ENCODE assay signal across 8 cellular contexts in the genomic region with DNA sequence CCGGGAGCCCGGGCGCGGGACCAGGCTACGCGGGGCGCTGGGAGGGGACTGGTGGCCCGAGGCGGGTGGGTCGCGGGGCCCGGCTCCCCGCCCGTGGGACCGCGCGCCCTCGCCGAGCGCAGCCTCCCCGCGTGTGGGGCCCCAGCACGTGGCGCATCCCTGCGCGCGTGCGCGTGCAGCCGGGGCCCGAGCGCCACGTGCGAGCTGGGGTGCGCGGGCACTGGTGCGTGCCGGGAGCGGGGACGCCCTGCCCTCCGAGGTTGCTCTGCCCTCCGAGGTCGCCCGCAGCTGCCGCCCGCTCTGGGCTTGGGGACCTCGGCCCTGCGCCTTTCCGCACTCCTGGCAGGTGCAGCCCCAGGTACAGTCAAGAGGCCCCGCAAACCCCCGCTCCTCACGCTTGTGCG. TPM values are rescaled to one million over a fixed set of nuclear protein-coding genes. Genes with fewer than 3 reads are reported as not detected.
A peak's percentile ranks its signal among the peaks of the same experiment; 100 is the strongest.
DNase-seq lines count a peak whose midpoint lies in the region; ATAC-seq and TF ChIP-seq lines count a peak whose summit lies in the region.

No MANE protein-coding gene starts in this region.

- intact Hi-C loops in ascending aorta (cut with DNase I) = loop anchor here (1.0 kb wide), 1 partner anchor 94 kb away; no protein-coding TSS in a partner anchor

- peaks cover 4% of the 10 kb centered on the region for H3K27me3 ChIP-seq in ascending aorta

- H3K9me3 ChIP-seq in ascending aorta = no peaks in the 10 kb centered on the region

- CTCF ChIA-PET in RWPE1 (lab: Yijun Ruan, JAX) = interaction anchor here (0.6 to 2.8 kb wide), 11 partner anchors 65 to 1093 kb away, joined by 3 to 27 read pairs (median 4); no protein-coding TSS in a partner anchor

- DNase-seq in DMS53 (lab: John Stamatoyannopoulos, UW) (peak; percentile 86), RWPE1 (ENCODE audit: low spot score) (peak; percentile 57), ascending aorta (ENCODE audit: low spot score in 2 of 2) (no peak), iris pigment epithelial cell (ENCODE audit: low read depth) (peak; percentile 33), middle frontal gyrus (ENCODE audit: extremely low spot score, low spot score) (no peak)
- peak; percentile 65 to 66 for DNase-seq in stimulated activated CD4-positive, alpha-beta T cell treated with anti-CD3 and anti-CD28 coated beads, Interleukin-2, amount 100 ng/mL, for 24 hours

- peak overlapping the region; percentile 56 to 77 for H3K4me3 ChIP-seq in ascending aorta

- peaks cover 6 to 10% of the 10 kb centered on the region in 2 donors for H3K4me1 ChIP-seq in ascending aorta

- no peaks in the 10 kb centered on the region for H3K36me3 ChIP-seq in ascending aorta

- ATAC-seq in GM19452 (IDR thresholded peaks at IDR 0.05; ENCODE audit: unreplicated experiment) = peak; percentile 32
- ATAC-seq in HG03520 (IDR thresholded peaks at IDR 0.05; ENCODE audit: unreplicated experiment) = peak; percentile 29

- H3K27ac ChIP-seq in RWPE1 (peak overlapping the region; percentile 91), ascending aorta (no peak overlapping the region)

- TF ChIP-seq CTCF in RWPE1 (conservative IDR thresholded peaks at IDR 0.05; ENCODE audit: low read depth) (no peak), ascending aorta (IDR thresholded peaks at IDR 0.05) (no peak)

- POLR2A ChIA-PET in RWPE1 (lab: Yijun Ruan, JAX; ENCODE audit: low non-redundant PET) = interaction anchor here (0.6 kb wide), 1 partner anchor 93 kb away, joined by 3 read pairs; no protein-coding TSS in a partner anchor

RNA-seq across cellular contexts. Expression of a gene that starts 0.4 kb away (rescaled TPM):
- total RNA-seq in ascending aorta = 9.2 TPM

Comparison
In these comparisons a context has a peak if more than half of its experiments do, and no peak if none do; other contexts are left out.
1. DNase-seq: peak in DMS53 (single experiment), RWPE1 (single experiment), iris pigment epithelial cell (single experiment) and stimulated activated CD4-positive, alpha-beta T cell treated with anti-CD3 and anti-CD28 coated beads, Interleukin-2, amount 100 ng/mL, for 24 hours (2 of 2); none in ascending aorta (0 of 2) and middle frontal gyrus (single experiment).